In genomic region chr12:122527478-122527944, GRCh38 we compare ENCODE assay signal across 8 cellular contexts. TPM values are rescaled to one million over a fixed set of nuclear protein-coding genes. Genes with fewer than 3 reads are reported as not detected.
A peak's percentile ranks its signal among the peaks of the same experiment; 100 is the strongest.
DNase-seq lines count a peak whose midpoint lies in the region; ATAC-seq, FAIRE-seq and TF ChIP-seq lines count a peak whose summit lies in the region.

No MANE protein-coding gene starts in this region.

- H2BK15ac ChIP-seq in mesenchymal stem cell (ENCODE audit: low read depth, poor library complexity, severe bottlenecking), result no peak overlapping the region

- peak overlapping the region in 1 of 2 experiments; percentile 68 for H3K4ac ChIP-seq in mesenchymal stem cell (ENCODE audit: low read depth in 1 of 2, low read length in 2 of 2)

- TF ChIP-seq EP300 in A549 (IDR thresholded peaks at IDR 0.05), result no peak

- peak overlapping the region; percentile 95 for H3K9ac ChIP-seq in PC-3 (ENCODE audit: low read length)
- peak overlapping the region; percentile 100 for H3K9ac ChIP-seq in mesenchymal stem cell (ENCODE audit: low read length)

- ATAC-seq in A549 (peak in 1 of 2 experiments; percentile 23; a peak in 3 of 6 replicates), PC-3 (peak; percentile 14)

- BruUV-seq in PC-3 (replicated peaks; lab: Mats Ljungman, UMichigan), result TSS peak; percentile 75

- no peaks in the 10 kb centered on the region for H3F3A ChIP-seq in PC-3 (ENCODE audit: low read length, unreplicated experiment)

- CTCF ChIA-PET in A549 (lab: Yijun Ruan, JAX), result interaction anchor here (0.9 to 1.3 kb wide), 2 partner anchors 15 to 128 kb away, joined by 3 to 8 read pairs; no protein-coding TSS in a partner anchor
- CTCF ChIA-PET in PC-3 (lab: Charles Lee), result no interaction called here

- H3K36me3 ChIP-seq in PC-3 (ENCODE audit: low read depth, low read length) (peaks cover 41% of the 10 kb centered on the region), mesenchymal stem cell (ENCODE audit: control insufficient read depth in 1 of 2, insufficient read depth in 2 of 2, low read depth in 1 of 2, low read length in 2 of 2) (peaks cover 3 to 29% of the 10 kb centered on the region in 2 experiments), urinary bladder (ENCODE audit: insufficient read depth) (peaks cover 2% of the 10 kb centered on the region)

- H3K18ac ChIP-seq in mesenchymal stem cell (ENCODE audit: low read depth in 1 of 2, low read length in 2 of 2), result peak overlapping the region in 1 of 2 experiments; percentile 85

- H3K4me1 ChIP-seq in A549 (peaks cover 22% of the 10 kb centered on the region), PC-3 (ENCODE audit: insufficient read depth, low read length) (peaks cover 26% of the 10 kb centered on the region), mesenchymal stem cell (ENCODE audit: control insufficient read depth, insufficient read depth, low read depth, low read length) (peaks cover 3% of the 10 kb centered on the region), urinary bladder (ENCODE audit: insufficient read depth) (peaks cover 1% of the 10 kb centered on the region)

- H2BK5ac ChIP-seq in mesenchymal stem cell (ENCODE audit: low read depth, low read length, poor library complexity, severe bottlenecking), result no peak overlapping the region

- H3K9me2 ChIP-seq in PC-3 (replicated peaks; ENCODE audit: low read length), result no peaks in the 10 kb centered on the region

- no peak for TF ChIP-seq POLR2A in A549 (IDR thresholded peaks at IDR 0.05; ENCODE audit: low read length)

- H2AK5ac ChIP-seq in mesenchymal stem cell (ENCODE audit: low read length, severe bottlenecking), result no peak overlapping the region

- peak overlapping the region; percentile 69 for H3K4me3 ChIP-seq in A549
- H3K4me3 ChIP-seq in GM12864 (ENCODE audit: low read depth, low read length), result peak overlapping the region; percentile 62
- peak overlapping the region; percentile 84 for H3K4me3 ChIP-seq in PC-3 (ENCODE audit: low read length)
- peak overlapping the region; percentile 78 to 95 for H3K4me3 ChIP-seq in mesenchymal stem cell (ENCODE audit: insufficient read depth in 1 of 2, low read depth in 1 of 2, low read length in 2 of 2)
- peak overlapping the region; percentile 56 for H3K4me3 ChIP-seq in urinary bladder (ENCODE audit: low read depth, low read length)

- DNase-seq in A549 (ENCODE audit: low read depth in 1 of 2, low spot score in 1 of 2) (peak; percentile 27 to 42), GM12864 (ENCODE audit: low read depth) (no peak), PC-3 (peak; percentile 47), caudate nucleus (lab: John Stamatoyannopoulos, UW) (peak in 27 of 61 donors; percentile 0 to 52 (median 21)), mesenchymal stem cell (no peak), SK-N-DZ (ENCODE audit: low spot score) (no peak)
- DNase-seq in NK-92 treated with Interleukin-12 subunit alpha and Interleukin-12 subunit beta, amount 100 ng/mL, for 24 hours (lab: John Stamatoyannopoulos, UW), result no peak

- peak overlapping the region; percentile 85 for H2AFZ ChIP-seq in PC-3 (ENCODE audit: low read length)
- H2AFZ ChIP-seq in mesenchymal stem cell (ENCODE audit: low read depth, low read length), result peak overlapping the region; percentile 89

- 1% methylated on average over 21 of the region's 21 CpGs for WGBS in A549 (ENCODE audit: missing lambda C conversion rate)
- under 1% methylated on average over 19 of the region's 21 CpGs for WGBS in mesenchymal stem cell
- WGBS in urinary bladder, result under 1% methylated on average over 21 of the region's 21 CpGs

- peak overlapping the region in 1 of 2 experiments; percentile 27 for H3K14ac ChIP-seq in mesenchymal stem cell (ENCODE audit: low read length in 2 of 2)

- H2BK120ac ChIP-seq in mesenchymal stem cell (ENCODE audit: low read depth, low read length), result no peak overlapping the region

- TF ChIP-seq CTCF in A549 (IDR thresholded peaks at IDR 0.05) (no peak), GM12864 (IDR thresholded peaks at IDR 0.05; ENCODE audit: low read depth, low read length, missing control alignments) (no peak), PC-3 (conservative IDR thresholded peaks at IDR 0.05; ENCODE audit: low read depth, low read length) (no peak)

- H2BK12ac ChIP-seq in mesenchymal stem cell (ENCODE audit: low read length in 2 of 2), result no peak overlapping the region

- POLR2A ChIA-PET in A549 (lab: Yijun Ruan, JAX), result interaction anchor here (0.6 to 2.3 kb wide), 15 partner anchors 8 to 225 kb away, joined by 3 to 53 read pairs (median 5); partner anchors contain the start of genes DENR and ZCCHC8
- POLR2A ChIA-PET in PC-3 (lab: Charles Lee; ENCODE audit: unreplicated experiment), result interaction anchor here (0.5 to 0.7 kb wide), 3 partner anchors 9 to 90 kb away, joined by 5 to 6 read pairs (median 5); no protein-coding TSS in a partner anchor

- no peaks in the 10 kb centered on the region for H3K27me3 ChIP-seq in PC-3 (ENCODE audit: low read length)
- no peaks in the 10 kb centered on the region for H3K27me3 ChIP-seq in mesenchymal stem cell (ENCODE audit: control insufficient read depth in 1 of 2, insufficient read depth in 1 of 2, low read length in 2 of 2)

- peak overlapping the region in 1 of 2 experiments; percentile 48 for H3K23ac ChIP-seq in mesenchymal stem cell (ENCODE audit: low read length in 2 of 2)

- peak overlapping the region; percentile 74 to 87 for H3K27ac ChIP-seq in A549
- peak overlapping the region; percentile 76 for H3K27ac ChIP-seq in PC-3 (ENCODE audit: low read length)
- H3K27ac ChIP-seq in caudate nucleus (ENCODE audit: low read depth, low read length), result peak overlapping the region; percentile 99
- H3K27ac ChIP-seq in mesenchymal stem cell (ENCODE audit: low read length, poor library complexity, severe bottlenecking), result peak overlapping the region; percentile 49
- H3K27ac ChIP-seq in urinary bladder (ENCODE audit: low read depth), result no peak overlapping the region

- FAIRE-seq in A549 (lab: Jason Lieb, UNC), result no peak

- no peak overlapping the region for H4K8ac ChIP-seq in mesenchymal stem cell (ENCODE audit: low read length)

- H3K4me2 ChIP-seq in A549 (peak overlapping the region; percentile 83), PC-3 (ENCODE audit: low read length) (peak overlapping the region; percentile 92), mesenchymal stem cell (ENCODE audit: low read length, poor library complexity, severe bottlenecking) (peak overlapping the region; percentile 97)

- H4K91ac ChIP-seq in mesenchymal stem cell (ENCODE audit: low read length), result no peak overlapping the region

- H3K79me2 ChIP-seq in PC-3 (ENCODE audit: low read length), result peaks cover 88% of the 10 kb centered on the region

- H4K20me1 ChIP-seq in PC-3 (ENCODE audit: low read length), result peaks cover 35% of the 10 kb centered on the region

- H3K79me1 ChIP-seq in mesenchymal stem cell (replicated peaks; ENCODE audit: low read length, poor library complexity, severe bottlenecking), result peaks cover 6% of the 10 kb centered on the region

- H3K9me3 ChIP-seq in A549 (no peaks in the 10 kb centered on the region), PC-3 (ENCODE audit: low read length) (no peaks in the 10 kb centered on the region), mesenchymal stem cell (ENCODE audit: control insufficient read depth, low read length) (no peaks in the 10 kb centered on the region)

- intact Hi-C loops in PC-3 (cut with micrococcal nuclease), result loop anchor here (1.0 to 10.0 kb wide), 5 partner anchors 26 to 533 kb away; partner anchors contain the start of genes DENR and DIABLO

- TF ChIP-seq RAD21 in A549 (conservative IDR thresholded peaks at IDR 0.05 in 1 of 2, IDR thresholded peaks at IDR 0.05 in 1 of 2), result no peak

TF ChIP-seq in A549, 52 proteins besides CTCF, POLR2A, EP300 and RAD21 (continues in another document):
- TF ChIP-seq BHLHE40 (IDR thresholded peaks at IDR 0.05; ENCODE audit: low read depth, low read length), result no peak
- TF ChIP-seq HEYL (CRISPR knock-in tag; IDR thresholded peaks at IDR 0.05), result 0 out of 2 replicates have a peak, but pooled peaks have one; percentile 27
- no peak for TF ChIP-seq ESRRA (IDR thresholded peaks at IDR 0.05; ENCODE audit: borderline replicate concordance, low read length)
- no peak for TF ChIP-seq GATA3 (IDR thresholded peaks at IDR 0.05; ENCODE audit: borderline replicate concordance)

RNA-seq across cellular contexts. Expression of gene KNTC1, which starts 0.5 kb away (rescaled TPM):
- polyA plus RNA-seq in A549 (2011; rRNA removed) (61.1 and 68.7 TPM in 2 replicates), A549 (2017; fragmentation: RNase III; extraction: RNeasy Plus Mini Kit Qiagen cat#74134 plus additional on column Dnase treatment) (30.6 to 34.3 TPM (median 33.8 TPM) in 3 replicates), urinary bladder (4.4 TPM)
- polyA plus RNA-seq in A549 (2012; cell fraction: cytosol; rRNA removed), result 26.6 and 29.2 TPM in 2 replicates
- 80.4 and 119 TPM in 2 replicates for polyA plus RNA-seq in A549 (2012; cell fraction: nucleus; rRNA removed)
- 53.5 and 53.8 TPM in 2 replicates for polyA minus RNA-seq in A549 (2011; rRNA and poly(A)+ RNA removed)
- total RNA-seq in PC-3 (2014; rRNA removed) (80.3 and 84.8 TPM in 2 replicates), urinary bladder (73.9 TPM)
- polyA plus RNA-seq in mesenchymal stem cell (2013, experiment 1 of 2), result 8.8 TPM
- polyA plus RNA-seq in mesenchymal stem cell (2013, experiment 2 of 2), result 6.2 TPM
- polyA plus RNA-seq in SK-N-DZ (2014; cell fraction: cytosol; rRNA removed), result 129 and 169 TPM in 2 replicates
- polyA plus RNA-seq in SK-N-DZ (2014; cell fraction: nucleus; rRNA removed), result 491 and 641 TPM in 2 replicates

RNA-seq across cellular contexts. Expression of gene RSRC2, which starts 0.8 kb away (rescaled TPM):
- polyA plus RNA-seq in A549 (2011; rRNA removed) (43.0 and 83.3 TPM in 2 replicates), A549 (2017; fragmentation: RNase III; extraction: RNeasy Plus Mini Kit Qiagen cat#74134 plus additional on column Dnase treatment) (72.2 to 75.3 TPM (median 72.8 TPM) in 3 replicates), urinary bladder (55.5 TPM)
- polyA plus RNA-seq in A549 (2012; cell fraction: cytosol; rRNA removed), result 17.7 and 24.0 TPM in 2 replicates
- polyA plus RNA-seq in A549 (2012; cell fraction: nucleus; rRNA removed), result 21.8 and 27.1 TPM in 2 replicates
- 20.0 and 20.8 TPM in 2 replicates for polyA minus RNA-seq in A549 (2011; rRNA and poly(A)+ RNA removed)
- total RNA-seq in PC-3 (2014; rRNA removed) (87.3 and 105 TPM in 2 replicates), urinary bladder (87.4 TPM)
- 69.5 TPM for polyA plus RNA-seq in mesenchymal stem cell (2013, experiment 1 of 2)
- 65.9 TPM for polyA plus RNA-seq in mesenchymal stem cell (2013, experiment 2 of 2)
- polyA plus RNA-seq in SK-N-DZ (2014; cell fraction: cytosol; rRNA removed), result 85.3 and 94.9 TPM in 2 replicates
- 340 and 346 TPM in 2 replicates for polyA plus RNA-seq in SK-N-DZ (2014; cell fraction: nucleus; rRNA removed)

RNA-seq across cellular contexts. Expression of gene ZCCHC8, which starts 26.8 kb away (rescaled TPM):
- polyA plus RNA-seq in A549 (2011; rRNA removed) (35.6 and 40.1 TPM in 2 replicates), A549 (2017; fragmentation: RNase III; extraction: RNeasy Plus Mini Kit Qiagen cat#74134 plus additional on column Dnase treatment) (20.9 to 23.2 TPM (median 21.1 TPM) in 3 replicates), urinary bladder (15.9 TPM)
- polyA plus RNA-seq in A549 (2012; cell fraction: cytosol; rRNA removed), result 17.0 and 18.9 TPM in 2 replicates
- 27.9 and 41.5 TPM in 2 replicates for polyA plus RNA-seq in A549 (2012; cell fraction: nucleus; rRNA removed)
- 22.8 and 23.7 TPM in 2 replicates for polyA minus RNA-seq in A549 (2011; rRNA and poly(A)+ RNA removed)
- total RNA-seq in PC-3 (2014; rRNA removed) (14.4 and 15.0 TPM in 2 replicates), urinary bladder (50.4 TPM)
- 9.3 TPM for polyA plus RNA-seq in mesenchymal stem cell (2013, experiment 1 of 2)
- 9.7 TPM for polyA plus RNA-seq in mesenchymal stem cell (2013, experiment 2 of 2)
- polyA plus RNA-seq in SK-N-DZ (2014; cell fraction: cytosol; rRNA removed), result 32.5 and 33.7 TPM in 2 replicates
- polyA plus RNA-seq in SK-N-DZ (2014; cell fraction: nucleus; rRNA removed), result 66.5 and 82.5 TPM in 2 replicates

Comparison
In these comparisons a context has a peak if more than half of its experiments do, and no peak if none do; other contexts are left out.
1. DNase-seq: peak in A549 (2 of 2) and PC-3 (single experiment); none in GM12864 (single experiment), mesenchymal stem cell (single experiment), SK-N-DZ (single experiment) and NK-92 treated with Interleukin-12 subunit alpha and Interleukin-12 subunit beta, amount 100 ng/mL, for 24 hours (single experiment).
2. Peak in every context shown above with its lines, with median percentiles within 50 percentile points of each other: H3K4me2 ChIP-seq and H3K4me3 ChIP-seq.